ENCODE assay signal across 32 cellular contexts in genomic region chr3:126526668-126527005, GRCh38. TPM values are rescaled to one million over a fixed set of nuclear protein-coding genes. Genes with fewer than 3 reads are reported as not detected.
"Had no signal": no experiment of that assay in that cellular context is flagged by ENCODE, and none has a peak within 500 bp of the region (broad histone marks: within the 10 kb centered on the region; RNA-seq: fewer than 3 reads in every experiment).

No MANE protein-coding gene starts in this region.

- H2AFZ ChIP-seq: hepatocyte, neural progenitor cell had no signal

- H3K9ac ChIP-seq: neural progenitor cell, SK-N-SH had no signal

- H3K4me3 ChIP-seq: colonic mucosa, dorsolateral prefrontal cortex, gastrocnemius medialis, hepatocyte, neural progenitor cell, thyroid gland had no signal

- DNase-seq: activated CD4-positive, alpha-beta T cell treated with anti-CD3 and anti-CD28 coated beads for 1 hour; activated CD8-positive, alpha-beta memory T cell treated with anti-CD3 and anti-CD28 coated beads, Interleukin-2, amount 10 ng/mL, durations not matched to agents 7 days and 5 days; activated CD8-positive, alpha-beta T cell treated with anti-CD3 and anti-CD28 coated beads, Interleukin-2, amount 10 ng/mL, durations not matched to agents 7 days and 5 days; activated naive CD4-positive, alpha-beta T cell; activated T-cell treated with anti-CD3 and anti-CD28 coated beads, Interleukin-2, amount 50 U/mL, for 48 hours; colonic mucosa; effector memory CD4-positive, alpha-beta T cell; erythroblast; gastrocnemius medialis; islet precursor cell; left colon; natural killer cell; SK-N-SH; small intestine; stimulated activated CD4-positive, alpha-beta T cell treated with anti-CD3 and anti-CD28 coated beads, Interleukin-1b, Interleukin-23, amount 100 ng/mL, for 48 hours; stimulated activated CD4-positive, alpha-beta T cell treated with anti-CD3 and anti-CD28 coated beads, Interleukin-4, amount 100 ng/mL, for 4 hours; stimulated activated CD8-positive, alpha-beta memory T cell treated with anti-CD3 and anti-CD28 coated beads, Interleukin-4, amount 100 ng/mL, for 48 hours; stimulated activated naive CD8-positive, alpha-beta T cell treated with anti-CD3 and anti-CD28 coated beads, Interleukin-15, amount 100 ng/mL, for 72 hours; substantia nigra; T-helper 17 cell; T1000; thyroid gland had no signal

- H3K27ac ChIP-seq: colonic mucosa, dorsolateral prefrontal cortex, gastrocnemius medialis, neural progenitor cell, thyroid gland had no signal

- H3K4me2 ChIP-seq: neural progenitor cell, SK-N-SH had no signal

- H3K36me3 ChIP-seq: colonic mucosa, gastrocnemius medialis, neural progenitor cell, thyroid gland had no signal

- H3K9me3 ChIP-seq: colonic mucosa, gastrocnemius medialis, SK-N-SH, thyroid gland had no signal

- H3K27me3 ChIP-seq: colonic mucosa, thyroid gland had no signal

- H3K4me1 ChIP-seq: colonic mucosa had no signal

- FAIRE-seq: small intestine had no signal

- ATAC-seq: activated CD8-positive, alpha-beta memory T cell treated with anti-CD3 and anti-CD28 coated beads, Interleukin-2, amount 10 ng/mL, durations not matched to agents 7 days and 5 days; activated CD8-positive, alpha-beta T cell treated with anti-CD3 and anti-CD28 coated beads, Interleukin-2, amount 10 ng/mL, durations not matched to agents 7 days and 5 days; activated naive CD4-positive, alpha-beta T cell treated with anti-CD3 and anti-CD28 coated beads, Interleukin-2, amount 50 U/mL, for 72 hours; gastrocnemius medialis; left colon; natural killer cell; sciatic nerve; stimulated activated memory B cell treated with anti-CD40 and anti-IgM and Interleukin-4, amounts not matched to agents 10 μg/mL and 1 μg/mL and 100 μg/mL, for 72 hours; stimulated activated naive CD8-positive, alpha-beta T cell treated with anti-CD3 and anti-CD28 coated beads, Interleukin-15, amount 100 ng/mL, for 72 hours; T-helper 17 cell had no signal

RNA-seq across cellular contexts. Expression of gene CHST13, which starts 2.7 kb away (rescaled TPM):
- total RNA-seq: activated CD8-positive, alpha-beta memory T cell treated with anti-CD3 and anti-CD28 coated beads, Interleukin-2, amount 10 ng/mL, durations not matched to agents 7 days and 5 days; activated CD8-positive, alpha-beta T cell treated with anti-CD3 and anti-CD28 coated beads, Interleukin-2, amount 10 ng/mL, durations not matched to agents 7 days and 5 days; activated naive CD4-positive, alpha-beta T cell treated with anti-CD3 and anti-CD28 coated beads, Interleukin-2, amount 50 U/mL, for 72 hours; ureter had no signal

RNA-seq across cellular contexts. Expression of gene UROC1, which starts 9.1 kb away (rescaled TPM):
- total RNA-seq: activated CD8-positive, alpha-beta memory T cell treated with anti-CD3 and anti-CD28 coated beads, Interleukin-2, amount 10 ng/mL, durations not matched to agents 7 days and 5 days; activated naive CD4-positive, alpha-beta T cell treated with anti-CD3 and anti-CD28 coated beads, Interleukin-2, amount 50 U/mL, for 72 hours; colonic mucosa; left colon; lower leg skin; mononuclear cell; natural killer cell; omental fat pad; sciatic nerve; T-helper 17 cell; thyroid gland; ureter had no signal
- polyA plus RNA-seq: SK-N-SH had no signal

RNA-seq across cellular contexts. Expression of gene C3orf22, which starts 32.1 kb away (rescaled TPM):
- total RNA-seq: activated CD8-positive, alpha-beta memory T cell treated with anti-CD3 and anti-CD28 coated beads, Interleukin-2, amount 10 ng/mL, durations not matched to agents 7 days and 5 days; activated CD8-positive, alpha-beta T cell treated with anti-CD3 and anti-CD28 coated beads, Interleukin-2, amount 10 ng/mL, durations not matched to agents 7 days and 5 days; activated naive CD4-positive, alpha-beta T cell treated with anti-CD3 and anti-CD28 coated beads, Interleukin-2, amount 50 U/mL, for 72 hours; colonic mucosa; gastrocnemius medialis; hepatocyte; left colon; lower leg skin; mononuclear cell; natural killer cell; omental fat pad; sciatic nerve; T-helper 17 cell; thyroid gland; ureter had no signal
- polyA plus RNA-seq: hepatocyte, SK-N-SH, small intestine had no signal
